In genomic region chrX:71533514-71533849, GRCh38 we compare ENCODE assay signal across 1 cellular context.
TF ChIP-seq lines count a peak whose summit lies in the region.

No MANE protein-coding gene starts in this region.

TF ChIP-seq in GM12878, 131 proteins besides CTCF, POLR2A, EP300 and RAD21:
- no peak for TF ChIP-seq RAD51 (IDR thresholded peaks at IDR 0.05)
- no peak for TF ChIP-seq FOXM1 (IDR thresholded peaks at IDR 0.05; ENCODE audit: low read depth, low read length)
- TF ChIP-seq, protein P1, sequence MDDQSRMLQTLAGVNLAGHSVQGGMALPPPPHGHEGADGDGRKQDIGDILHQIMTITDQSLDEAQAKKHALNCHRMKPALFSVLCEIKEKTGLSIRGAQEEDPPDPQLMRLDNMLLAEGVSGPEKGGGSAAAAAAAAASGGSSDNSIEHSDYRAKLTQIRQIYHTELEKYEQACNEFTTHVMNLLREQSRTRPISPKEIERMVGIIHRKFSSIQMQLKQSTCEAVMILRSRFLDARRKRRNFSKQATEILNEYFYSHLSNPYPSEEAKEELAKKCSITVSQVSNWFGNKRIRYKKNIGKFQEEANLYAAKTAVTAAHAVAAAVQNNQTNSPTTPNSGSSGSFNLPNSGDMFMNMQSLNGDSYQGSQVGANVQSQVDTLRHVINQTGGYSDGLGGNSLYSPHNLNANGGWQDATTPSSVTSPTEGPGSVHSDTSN (IDR thresholded peaks at IDR 0.05; ENCODE audit: insufficient replicate concordance, low read depth, low read length), result no peak
- TF ChIP-seq NRF1 (conservative IDR thresholded peaks at IDR 0.05; ENCODE audit: low read depth, low read length), result no peak
- TF ChIP-seq, protein P2, sequence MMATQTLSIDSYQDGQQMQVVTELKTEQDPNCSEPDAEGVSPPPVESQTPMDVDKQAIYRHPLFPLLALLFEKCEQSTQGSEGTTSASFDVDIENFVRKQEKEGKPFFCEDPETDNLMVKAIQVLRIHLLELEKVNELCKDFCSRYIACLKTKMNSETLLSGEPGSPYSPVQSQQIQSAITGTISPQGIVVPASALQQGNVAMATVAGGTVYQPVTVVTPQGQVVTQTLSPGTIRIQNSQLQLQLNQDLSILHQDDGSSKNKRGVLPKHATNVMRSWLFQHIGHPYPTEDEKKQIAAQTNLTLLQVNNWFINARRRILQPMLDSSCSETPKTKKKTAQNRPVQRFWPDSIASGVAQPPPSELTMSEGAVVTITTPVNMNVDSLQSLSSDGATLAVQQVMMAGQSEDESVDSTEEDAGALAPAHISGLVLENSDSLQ (IDR thresholded peaks at IDR 0.05), result no peak
- TF ChIP-seq NR2C2 (IDR thresholded peaks at IDR 0.05; ENCODE audit: borderline replicate concordance, control insufficient read depth, insufficient read length, low read depth), result no peak
- no peak for TF ChIP-seq IKZF1 (conservative IDR thresholded peaks at IDR 0.05)
- no peak for TF ChIP-seq NR2F1 (conservative IDR thresholded peaks at IDR 0.05)
- TF ChIP-seq SRF (IDR thresholded peaks at IDR 0.05; ENCODE audit: low read depth in 2 of 2, low read length in 2 of 2), result no peak
- TF ChIP-seq MYC (IDR thresholded peaks at IDR 0.05; ENCODE audit: insufficient read depth, insufficient read length, insufficient replicate concordance, low read length, severe bottlenecking), result no peak
